19 cellular contexts compared by ENCODE assay signal in the genomic region with DNA sequence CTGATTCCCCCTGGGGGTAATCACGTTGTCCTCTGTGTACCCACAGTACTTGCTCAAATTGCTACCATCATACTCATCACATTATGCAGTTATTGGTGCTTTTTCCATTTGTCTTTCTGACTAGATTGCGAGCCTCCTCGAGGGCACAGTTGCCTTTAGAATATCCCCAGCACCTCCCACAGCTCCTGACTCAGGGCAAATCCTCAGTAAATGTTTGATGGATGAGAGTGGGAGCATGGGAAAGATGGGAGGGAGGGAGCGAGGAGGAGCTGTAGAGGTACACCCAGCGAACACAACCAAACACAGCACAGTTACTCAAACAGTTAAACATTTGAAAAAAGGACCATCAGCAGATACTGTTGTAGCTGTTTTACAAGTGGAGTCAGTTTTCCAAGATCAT. TPM values are rescaled to one million over a fixed set of nuclear protein-coding genes. Genes with fewer than 3 reads are reported as not detected.
DNase-seq lines count a peak whose midpoint lies in the region; ATAC-seq, FAIRE-seq and TF ChIP-seq lines count a peak whose summit lies in the region.
"Had no signal": no experiment of that assay in that cellular context is flagged by ENCODE, and none has a peak within 500 bp of the region (broad histone marks: within the 10 kb centered on the region; RNA-seq: fewer than 3 reads in every experiment).

No MANE protein-coding gene starts in this region.

- in situ Hi-C loops in HepG2 (cut with HindIII; ENCODE audit: extremely low pct_ligation_motif_present, low pct_unique_long_range_greater_than_20kb): no loop called here

- no peak for TF ChIP-seq POLR2A in HepG2 (IDR thresholded peaks at IDR 0.05; ENCODE audit: insufficient read depth in 1 of 2, low read depth in 2 of 2, low read length in 2 of 2)
- TF ChIP-seq POLR2A in right lobe of liver (IDR thresholded peaks at IDR 0.05): no peak

- no TSS peak for BruUV-seq in HepG2 (replicated peaks; lab: Mats Ljungman, UMichigan)

- DNase-seq in HepG2 (ENCODE audit: low spot score): no peak
- no peak for DNase-seq in right lobe of liver
- no peak for DNase-seq in SK-N-MC (ENCODE audit: low read depth, low spot score)
- DNase-seq in naive thymus-derived CD4-positive, alpha-beta T cell: no peak
- DNase-seq in HuH-7 (ENCODE audit: low spot score): no peak
- DNase-seq in stimulated activated naive B cell treated with anti-CD40 and anti-IgM and Interleukin-4, amounts not matched to agents 10 μg/mL and 1 μg/mL and 100 μg/mL, for 72 hours: no peak
- no peak for DNase-seq in glutamatergic neuron
- DNase-seq: DND-41, GDM1, KBM-7, NCI-H1092 treated with DMSO at 0.1 percent for 48 hours, NCI-H1694, NCI-H774, Peyer's patch, Right ventricle myocardium superior had no signal

- FAIRE-seq in HepG2 (lab: Jason Lieb, UNC): no peak
- FAIRE-seq: A204.1, H1 had no signal

- no peaks in the 10 kb centered on the region for H4K20me1 ChIP-seq in HepG2 (ENCODE audit: insufficient read depth, low read length)

- H3K9ac ChIP-seq in HepG2 (ENCODE audit: insufficient read depth, low read depth, low read length) (no peak overlapping the region), SK-N-MC (ENCODE audit: insufficient read length) (no peak overlapping the region)

- TF ChIP-seq EP300 in HepG2 (IDR thresholded peaks at IDR 0.05; ENCODE audit: low read depth in 2 of 2, low read length in 2 of 2) (no peak), HepG2 (CRISPR knock-in tag; IDR thresholded peaks at IDR 0.05; ENCODE audit: borderline replicate concordance) (no peak)

- H3K4me2 ChIP-seq in HepG2 (ENCODE audit: low read depth, low read length): peak overlapping the region; percentile 13; the same call in 1 of the 2 replicates

- no peaks in the 10 kb centered on the region for H3K79me2 ChIP-seq in HepG2 (ENCODE audit: insufficient read depth, low read length)

- ATAC-seq in HepG2 (no peak; the same call in 2 of the 3 replicates), right lobe of liver (no peak), GM21737 (IDR thresholded peaks at IDR 0.05; ENCODE audit: unreplicated experiment) (no peak)
- no peak for ATAC-seq in naive thymus-derived CD4-positive, alpha-beta T cell
- ATAC-seq in stimulated activated naive B cell treated with anti-CD40 and anti-IgM and Interleukin-4, amounts not matched to agents 10 μg/mL and 1 μg/mL and 100 μg/mL, for 72 hours (replicated peaks): no peak

- H3K27me3 Mint-ChIP-seq in naive thymus-derived CD4-positive, alpha-beta T cell: no peaks in the 10 kb centered on the region
- H3K27me3 Mint-ChIP-seq in stimulated activated naive B cell treated with anti-CD40 and anti-IgM and Interleukin-4, amounts not matched to agents 10 μg/mL and 1 μg/mL and 100 μg/mL, for 72 hours: no peaks in the 10 kb centered on the region
- no peaks in the 10 kb centered on the region for H3K27me3 Mint-ChIP-seq in glutamatergic neuron (ENCODE audit: unreplicated experiment)

- H3K27me3 ChIP-seq in HepG2 (ENCODE audit: control insufficient read depth in 1 of 2, insufficient read depth in 2 of 2, low read length in 2 of 2) (peaks cover 0 to 15% of the 10 kb centered on the region in 2 experiments; a peak in 1 of 5 replicates), right lobe of liver (no peaks in the 10 kb centered on the region)
- H3K27me3 ChIP-seq in naive thymus-derived CD4-positive, alpha-beta T cell (ENCODE audit: control insufficient read depth in 2 of 2, insufficient read depth in 2 of 2, low read length in 2 of 2): no peaks in the 10 kb centered on the region
- H3K27me3 ChIP-seq: Peyer's patch had no signal

- peak overlapping the region in 7 of 9 donors; percentile 21 to 88 (median 64) for H3K27ac Mint-ChIP-seq in naive thymus-derived CD4-positive, alpha-beta T cell
- H3K27ac Mint-ChIP-seq in stimulated activated naive B cell treated with anti-CD40 and anti-IgM and Interleukin-4, amounts not matched to agents 10 μg/mL and 1 μg/mL and 100 μg/mL, for 72 hours: no peak overlapping the region
- no peak overlapping the region for H3K27ac Mint-ChIP-seq in glutamatergic neuron (ENCODE audit: unreplicated experiment)

- H3K4me3 ChIP-seq in HepG2 (replicated peaks in 1 of 3; ENCODE audit: insufficient read depth in 1 of 3, low read depth in 2 of 3, low read length in 3 of 3): no peak overlapping the region
- no peak overlapping the region for H3K4me3 ChIP-seq in right lobe of liver
- H3K4me3 ChIP-seq in SK-N-MC: 0 out of 2 replicates have a peak overlapping the region, but pooled peaks have one; percentile 23
- H3K4me3 ChIP-seq in naive thymus-derived CD4-positive, alpha-beta T cell (ENCODE audit: low read length): no peak overlapping the region
- H3K4me3 ChIP-seq: Peyer's patch had no signal

- intact Hi-C loops in HepG2 (cut with micrococcal nuclease; ENCODE audit: unreplicated experiment) (no loop called here), right lobe of liver (cut with DNase I) (no loop called here)
- intact Hi-C loops in naive thymus-derived CD4-positive, alpha-beta T cell (cut with micrococcal nuclease): no loop called here

- H3K4me1 ChIP-seq in HepG2 (ENCODE audit: insufficient read depth, low read length) (peaks cover 45% of the 10 kb centered on the region), right lobe of liver (no peaks in the 10 kb centered on the region)
- H3K4me1 ChIP-seq in naive thymus-derived CD4-positive, alpha-beta T cell (ENCODE audit: control insufficient read depth in 2 of 2, insufficient read depth in 2 of 2, low read length in 2 of 2): peaks cover 18 to 31% of the 10 kb centered on the region in 2 donors

- H3K27ac ChIP-seq in HepG2 (ENCODE audit: extremely low read length, insufficient read depth, low read length): no peak overlapping the region
- no peak overlapping the region for H3K27ac ChIP-seq in right lobe of liver
- H3K27ac ChIP-seq in SK-N-MC: no peak overlapping the region
- no peak overlapping the region for H3K27ac ChIP-seq in naive thymus-derived CD4-positive, alpha-beta T cell (ENCODE audit: low read depth, low read length)
- H3K27ac ChIP-seq: HL-60, Peyer's patch had no signal

- CTCF ChIA-PET in HepG2 (lab: Yijun Ruan, JAX; ENCODE audit: low intra/inter-chr PET ratio, low total read pairs): no interaction called here
- CTCF ChIA-PET in naive thymus-derived CD4-positive, alpha-beta T cell (lab: Charles Lee): interaction anchor here (1.5 kb wide), 1 partner anchor 63 kb away, joined by 5 read pairs; no protein-coding TSS in a partner anchor

- no peak for TF ChIP-seq RAD21 in HepG2 (CRISPR knock-in tag; IDR thresholded peaks at IDR 0.05)

- H3K36me3 ChIP-seq in HepG2 (replicated peaks in 1 of 2; ENCODE audit: control insufficient read depth in 1 of 2, insufficient read depth in 2 of 2, low read length in 2 of 2) (no peaks in the 10 kb centered on the region), right lobe of liver (no peaks in the 10 kb centered on the region), SK-N-MC (ENCODE audit: insufficient read depth, low read length) (no peaks in the 10 kb centered on the region)
- no peaks in the 10 kb centered on the region for H3K36me3 ChIP-seq in naive thymus-derived CD4-positive, alpha-beta T cell (ENCODE audit: control insufficient read depth in 2 of 3, insufficient read depth in 3 of 3, low read length in 3 of 3)
- H3K36me3 ChIP-seq: Peyer's patch had no signal

- H2AFZ ChIP-seq in HepG2 (ENCODE audit: low read length): peak overlapping the region; percentile 40

- WGBS in HepG2 (ENCODE audit: low lambda C conversion rate): 8% methylated on average over 5 of the region's 5 CpGs
- WGBS in right lobe of liver (ENCODE audit: insufficient coverage, low coverage, low lambda C conversion rate, missing lambda C conversion rate): 60% methylated on average over 5 of the region's 5 CpGs

- H3K9me3 Mint-ChIP-seq in naive thymus-derived CD4-positive, alpha-beta T cell: no peaks in the 10 kb centered on the region
- H3K9me3 Mint-ChIP-seq in stimulated activated naive B cell treated with anti-CD40 and anti-IgM and Interleukin-4, amounts not matched to agents 10 μg/mL and 1 μg/mL and 100 μg/mL, for 72 hours: no peaks in the 10 kb centered on the region
- H3K9me3 Mint-ChIP-seq in glutamatergic neuron (ENCODE audit: unreplicated experiment): no peaks in the 10 kb centered on the region

- H3K9me3 ChIP-seq in HepG2 (ENCODE audit: low read length) (no peaks in the 10 kb centered on the region), right lobe of liver (no peaks in the 10 kb centered on the region), SK-N-MC (ENCODE audit: low read depth, low read length) (no peaks in the 10 kb centered on the region)
- no peaks in the 10 kb centered on the region for H3K9me3 ChIP-seq in naive thymus-derived CD4-positive, alpha-beta T cell (ENCODE audit: control insufficient read depth in 2 of 3, low read length in 3 of 3)
- H3K9me3 ChIP-seq: Peyer's patch had no signal

- POLR2A ChIA-PET in HepG2 (lab: Yijun Ruan, JAX): no interaction called here
- POLR2A ChIA-PET in naive thymus-derived CD4-positive, alpha-beta T cell (lab: Charles Lee): interaction anchor here (0.7 to 1.2 kb wide), 2 partner anchors 45 to 145 kb away, joined by 3 read pairs; partner anchors contain the start of gene SPICE1

- peak overlapping the region in 3 of 10 donors; percentile 7 to 33 (median 14) for H3K4me3 Mint-ChIP-seq in naive thymus-derived CD4-positive, alpha-beta T cell
- H3K4me3 Mint-ChIP-seq in stimulated activated naive B cell treated with anti-CD40 and anti-IgM and Interleukin-4, amounts not matched to agents 10 μg/mL and 1 μg/mL and 100 μg/mL, for 72 hours: no peak overlapping the region
- H3K4me3 Mint-ChIP-seq in glutamatergic neuron (ENCODE audit: unreplicated experiment): no peak overlapping the region

- peaks cover 21 to 85% (median 68%) of the 10 kb centered on the region in 7 donors for H3K4me1 Mint-ChIP-seq in naive thymus-derived CD4-positive, alpha-beta T cell
- peaks cover 18 to 21% of the 10 kb centered on the region in 2 donors for H3K4me1 Mint-ChIP-seq in stimulated activated naive B cell treated with anti-CD40 and anti-IgM and Interleukin-4, amounts not matched to agents 10 μg/mL and 1 μg/mL and 100 μg/mL, for 72 hours
- H3K4me1 Mint-ChIP-seq in glutamatergic neuron (ENCODE audit: low read depth, unreplicated experiment): no peaks in the 10 kb centered on the region

- TF ChIP-seq CTCF in HepG2 (CRISPR knock-in tag; IDR thresholded peaks at IDR 0.05): no peak
- TF ChIP-seq CTCF in right lobe of liver (IDR thresholded peaks at IDR 0.05): no peak
- no peak for TF ChIP-seq CTCF in glutamatergic neuron (IDR thresholded peaks at IDR 0.05; ENCODE audit: partially characterized antibody, unreplicated experiment)

- H3K36me3 Mint-ChIP-seq in naive thymus-derived CD4-positive, alpha-beta T cell: peaks cover 0 to 32% (median 9%) of the 10 kb centered on the region in 5 donors
- peaks cover 4 to 22% of the 10 kb centered on the region in 2 donors for H3K36me3 Mint-ChIP-seq in stimulated activated naive B cell treated with anti-CD40 and anti-IgM and Interleukin-4, amounts not matched to agents 10 μg/mL and 1 μg/mL and 100 μg/mL, for 72 hours
- H3K36me3 Mint-ChIP-seq in glutamatergic neuron (ENCODE audit: unreplicated experiment): no peaks in the 10 kb centered on the region

RNA-seq across cellular contexts. Expression of gene SIDT1, which starts 27.9 kb away (rescaled TPM):
- total RNA-seq in HepG2 (2016; rRNA removed; fragmentation: Illumina TruSeq; extraction: Trizol) (0.07 TPM in 1 of 2 replicates, not detected in the other), right lobe of liver (under 1 TPM; 0.25 to 0.53 (median 0.35) TPM), glutamatergic neuron (ENCODE audit: unreplicated experiment) (not detected)
- total RNA-seq in HepG2 (2016; cell fraction: cytosol; rRNA removed; fragmentation: Illumina TruSeq; extraction: Trizol; ENCODE audit: low read depth): not detected in 2 replicates
- 0.13 and 0.22 TPM in 2 replicates for total RNA-seq in HepG2 (2016; cell fraction: insoluble cytoplasmic fraction; rRNA removed; fragmentation: Illumina TruSeq; extraction: Trizol)
- total RNA-seq in HepG2 (2016; cell fraction: membrane; rRNA removed; fragmentation: Illumina TruSeq; extraction: Trizol): not detected in 2 replicates
- total RNA-seq in HepG2 (2016; cell fraction: nucleus; rRNA removed; fragmentation: Illumina TruSeq; extraction: Trizol): 0.19 and 0.37 TPM in 2 replicates
- polyA plus RNA-seq in HepG2 (2011; rRNA removed): 0.07 TPM in 1 of 2 replicates, not detected in the other
- polyA plus RNA-seq in HepG2 (2011; cell fraction: cytosol; rRNA removed): 0.04 and 0.05 TPM in 2 replicates
- polyA plus RNA-seq in HepG2 (2011; cell fraction: nucleus; rRNA removed): 0.05 and 0.32 TPM in 2 replicates
- 0.03 TPM in 1 of 2 replicates, not detected in the other for polyA plus RNA-seq in HepG2 (2012)
- not detected in 2 replicates for polyA plus RNA-seq in HepG2 (2016; cell fraction: cytosol; fragmentation: Illumina TruSeq; extraction: Trizol; ENCODE audit: low read depth)
- not detected in 2 replicates for polyA plus RNA-seq in HepG2 (2016; cell fraction: insoluble cytoplasmic fraction; fragmentation: Illumina TruSeq; extraction: Trizol; ENCODE audit: low read depth)
- not detected in 2 replicates for polyA plus RNA-seq in HepG2 (2016; cell fraction: membrane; fragmentation: Illumina TruSeq; extraction: Trizol; ENCODE audit: low read depth)
- polyA plus RNA-seq in HepG2 (2016; cell fraction: nucleus; fragmentation: Illumina TruSeq; extraction: Trizol; ENCODE audit: insufficient read depth, low read depth): 1.4 TPM in 1 of 2 replicates, not detected in the other
- 1.4 TPM in 1 of 2 replicates, not detected in the other for polyA minus RNA-seq in HepG2 (2011; rRNA and poly(A)+ RNA removed; ENCODE audit: low replicate concordance)
- 0.20 TPM in 1 of 2 replicates, not detected in the other for polyA minus RNA-seq in HepG2 (2011; cell fraction: cytosol; rRNA and poly(A)+ RNA removed)
- not detected in 2 replicates for polyA minus RNA-seq in HepG2 (2011; cell fraction: nucleus; rRNA and poly(A)+ RNA removed)
- 10 to 100 TPM; 32.1 to 65.7 (median 60.7) TPM for total RNA-seq in naive thymus-derived CD4-positive, alpha-beta T cell
- 10 to 100 TPM; 19.9 to 33.3 TPM for polyA plus RNA-seq in naive thymus-derived CD4-positive, alpha-beta T cell
- total RNA-seq: H1 had no signal

RNA-seq across cellular contexts. Expression of gene SPICE1, which starts 45.3 kb away (rescaled TPM):
- total RNA-seq in HepG2 (2016; rRNA removed; fragmentation: Illumina TruSeq; extraction: Trizol) (11.8 and 11.9 TPM in 2 replicates), right lobe of liver (10 to 100 TPM in 2 of 6 experiments, 1 to 10 TPM in 4; 4.6 to 16.0 (median 8.2) TPM), glutamatergic neuron (ENCODE audit: unreplicated experiment) (7.0 TPM)
- 21.2 and 21.9 TPM in 2 replicates for total RNA-seq in HepG2 (2016; cell fraction: cytosol; rRNA removed; fragmentation: Illumina TruSeq; extraction: Trizol; ENCODE audit: low read depth)
- total RNA-seq in HepG2 (2016; cell fraction: insoluble cytoplasmic fraction; rRNA removed; fragmentation: Illumina TruSeq; extraction: Trizol): 10.0 and 10.2 TPM in 2 replicates
- 6.4 and 7.6 TPM in 2 replicates for total RNA-seq in HepG2 (2016; cell fraction: membrane; rRNA removed; fragmentation: Illumina TruSeq; extraction: Trizol)
- 21.7 and 24.8 TPM in 2 replicates for total RNA-seq in HepG2 (2016; cell fraction: nucleus; rRNA removed; fragmentation: Illumina TruSeq; extraction: Trizol)
- 2.4 and 2.8 TPM in 2 replicates for polyA plus RNA-seq in HepG2 (2011; rRNA removed)
- 1.3 TPM in 2 replicates for polyA plus RNA-seq in HepG2 (2011; cell fraction: cytosol; rRNA removed)
- polyA plus RNA-seq in HepG2 (2011; cell fraction: nucleus; rRNA removed): 6.3 and 6.5 TPM in 2 replicates
- polyA plus RNA-seq in HepG2 (2012): 1.8 and 2.8 TPM in 2 replicates
- 0.20 and 0.35 TPM in 2 replicates for polyA plus RNA-seq in HepG2 (2016; cell fraction: cytosol; fragmentation: Illumina TruSeq; extraction: Trizol; ENCODE audit: low read depth)
- polyA plus RNA-seq in HepG2 (2016; cell fraction: insoluble cytoplasmic fraction; fragmentation: Illumina TruSeq; extraction: Trizol; ENCODE audit: low read depth): 5.4 and 7.2 TPM in 2 replicates
- 0.58 and 0.80 TPM in 2 replicates for polyA plus RNA-seq in HepG2 (2016; cell fraction: membrane; fragmentation: Illumina TruSeq; extraction: Trizol; ENCODE audit: low read depth)
- polyA plus RNA-seq in HepG2 (2016; cell fraction: nucleus; fragmentation: Illumina TruSeq; extraction: Trizol; ENCODE audit: insufficient read depth, low read depth): 11.1 and 14.6 TPM in 2 replicates
- polyA minus RNA-seq in HepG2 (2011; rRNA and poly(A)+ RNA removed; ENCODE audit: low replicate concordance): 2.4 and 6.1 TPM in 2 replicates
- 3.6 and 4.1 TPM in 2 replicates for polyA minus RNA-seq in HepG2 (2011; cell fraction: cytosol; rRNA and poly(A)+ RNA removed)
- 39.5 and 51.1 TPM in 2 replicates for polyA minus RNA-seq in HepG2 (2011; cell fraction: nucleus; rRNA and poly(A)+ RNA removed)
- total RNA-seq in naive thymus-derived CD4-positive, alpha-beta T cell: 10 to 100 TPM; 16.7 to 44.3 (median 21.7) TPM
- polyA plus RNA-seq in naive thymus-derived CD4-positive, alpha-beta T cell: 1 to 10 TPM; 5.1 to 6.0 TPM

Comparison
In these comparisons a context has a peak if more than half of its experiments do, and no peak if none do; other contexts are left out.
1. H3K27ac Mint-ChIP-seq: peak in naive thymus-derived CD4-positive, alpha-beta T cell (7 of 9); none in stimulated activated naive B cell treated with anti-CD40 and anti-IgM and Interleukin-4, amounts not matched to agents 10 μg/mL and 1 μg/mL and 100 μg/mL, for 72 hours (single experiment) and glutamatergic neuron (single experiment).
2. RNA of gene SIDT1, which starts 27.9 kb away (total RNA-seq): 32.1 to 65.7 TPM in naive thymus-derived CD4-positive, alpha-beta T cell; 0.25 to 0.53 TPM in right lobe of liver, not detected in glutamatergic neuron (single experiment) and 0.07 to 0.37 TPM in HepG2; every median in the first group is over 10 times any median in the second.